ENCODE assay signal across 1 cellular context in genomic region chr20:58389968-58390658, GRCh38.
A peak's percentile ranks its signal among the peaks of the same experiment; 100 is the strongest.
TF ChIP-seq lines count a peak whose summit lies in the region.

No MANE protein-coding gene starts in this region.

TF ChIP-seq in K562, 482 proteins besides CTCF, POLR2A, EP300 and RAD21 (continued from another document and continues in another):
- TF ChIP-seq GABPB1 (CRISPR knock-in tag; IDR thresholded peaks at IDR 0.05) (no peak), NR2F6 (CRISPR knock-in tag; IDR thresholded peaks at IDR 0.05) (no peak), ZNF280B (CRISPR knock-in tag; IDR thresholded peaks at IDR 0.05) (no peak), BRD9 (IDR thresholded peaks at IDR 0.05; ENCODE audit: low read depth, partially characterized antibody) (peak; percentile 37), RBM17 (IDR thresholded peaks at IDR 0.05; ENCODE audit: borderline replicate concordance, low read depth, low read length) (no peak), ZNF717 (CRISPR knock-in tag; IDR thresholded peaks at IDR 0.05) (no peak), MAFF (IDR thresholded peaks at IDR 0.05; ENCODE audit: low read length) (no peak), FOXO4 (CRISPR knock-in tag; IDR thresholded peaks at IDR 0.05) (no peak), NFYB (IDR thresholded peaks at IDR 0.05; ENCODE audit: extremely low read depth, insufficient read length) (no peak), ZKSCAN1 (IDR thresholded peaks at IDR 0.05; ENCODE audit: low read depth, low read length) (no peak), GMEB1 (CRISPR knock-in tag; IDR thresholded peaks at IDR 0.05) (no peak), RNF2 (IDR thresholded peaks at IDR 0.05) (peak; percentile 60; the same call in 1 of the 2 replicates), ZNF57 (CRISPR knock-in tag; IDR thresholded peaks at IDR 0.05) (no peak), PHF20 (IDR thresholded peaks at IDR 0.05; ENCODE audit: partially characterized antibody) (no peak), KLF1 (tag; IDR thresholded peaks at IDR 0.05) (no peak), ZNF79 (CRISPR knock-in tag; IDR thresholded peaks at IDR 0.05; ENCODE audit: low read depth) (no peak), HMG20B (CRISPR knock-in tag; IDR thresholded peaks at IDR 0.05) (no peak), ZNF24 (IDR thresholded peaks at IDR 0.05) (0 out of 2 replicates have a peak, but pooled peaks have one; percentile 46), FOSL1 (tag; conservative IDR thresholded peaks at IDR 0.05) (0 out of 2 replicates have a peak, but pooled peaks have one; percentile 46), SREBF2 (CRISPR knock-in tag; IDR thresholded peaks at IDR 0.05) (no peak), E2F8 (IDR thresholded peaks at IDR 0.05; ENCODE audit: low read depth, partially characterized antibody) (no peak), HMG20A (CRISPR knock-in tag; conservative IDR thresholded peaks at IDR 0.05) (no peak), ZNF175 (CRISPR knock-in tag; IDR thresholded peaks at IDR 0.05; ENCODE audit: low read depth) (no peak), TCF7 (IDR thresholded peaks at IDR 0.05; ENCODE audit: borderline replicate concordance) (no peak), ZNF212 (CRISPR knock-in tag; IDR thresholded peaks at IDR 0.05) (no peak), MYC (IDR thresholded peaks at IDR 0.05; ENCODE audit: low read depth, low read length) (peak; percentile 80), MYC (CRISPR knock-in tag; IDR thresholded peaks at IDR 0.05; ENCODE audit: borderline replicate concordance, low read depth) (no peak), CTBP1 (IDR thresholded peaks at IDR 0.05; ENCODE audit: borderline replicate concordance) (peak; percentile 94), ETS2 (tag; IDR thresholded peaks at IDR 0.05; ENCODE audit: borderline replicate concordance, poor library complexity, severe bottlenecking) (no peak), HCFC1 (IDR thresholded peaks at IDR 0.05; ENCODE audit: low read depth, low read length) (no peak), ZNF143 (CRISPR knock-in tag; IDR thresholded peaks at IDR 0.05) (no peak), ZNF77 (CRISPR knock-in tag; IDR thresholded peaks at IDR 0.05) (no peak), CLOCK (CRISPR knock-in tag; IDR thresholded peaks at IDR 0.05; ENCODE audit: borderline replicate concordance) (no peak), TCF7L2 (IDR thresholded peaks at IDR 0.05; ENCODE audit: low read depth, low read length) (0 out of 2 replicates have a peak, but pooled peaks have one; percentile 36), ZNF586 (CRISPR knock-in tag; conservative IDR thresholded peaks at IDR 0.05) (no peak), ZNF830 (CRISPR knock-in tag; IDR thresholded peaks at IDR 0.05) (no peak), FOXK2 (conservative IDR thresholded peaks at IDR 0.05 in 1 of 2, IDR thresholded peaks at IDR 0.05 in 1 of 2; ENCODE audit: low read depth in 2 of 2) (peak in 1 of 2 experiments; percentile 48; a peak in 1 of 4 replicates), MCM3 (IDR thresholded peaks at IDR 0.05) (no peak), SMARCC2 (IDR thresholded peaks at IDR 0.05; ENCODE audit: low read depth) (peak; percentile 75; the same call in 1 of the 2 replicates), ZBTB43 (CRISPR knock-in tag; IDR thresholded peaks at IDR 0.05) (peak; percentile 47; the same call in 1 of the 2 replicates), TEAD4 (IDR thresholded peaks at IDR 0.05; ENCODE audit: low read length) (peak; percentile 86), TEAD4 (CRISPR knock-in tag; IDR thresholded peaks at IDR 0.05; ENCODE audit: borderline replicate concordance) (no peak), ELF1 (tag; IDR thresholded peaks at IDR 0.05) (no peak), NBN (IDR thresholded peaks at IDR 0.05; ENCODE audit: low read depth) (peak; percentile 87), HBP1 (CRISPR knock-in tag; IDR thresholded peaks at IDR 0.05) (no peak), CREM (IDR thresholded peaks at IDR 0.05; ENCODE audit: low read depth) (peak; percentile 86), FOXJ2 (tag; IDR thresholded peaks at IDR 0.05) (no peak), CBX5 (IDR thresholded peaks at IDR 0.05; ENCODE audit: borderline replicate concordance, low read depth) (0 out of 2 replicates have a peak, but pooled peaks have one; percentile 59), MTA2 (IDR thresholded peaks at IDR 0.05; ENCODE audit: low read depth) (peak; percentile 74), FOS (IDR thresholded peaks at IDR 0.05; ENCODE audit: extremely low read depth, insufficient read length) (no peak), ETV5 (CRISPR knock-in tag; IDR thresholded peaks at IDR 0.05; ENCODE audit: low read depth) (no peak), ZNF780A (CRISPR knock-in tag; IDR thresholded peaks at IDR 0.05) (no peak), HDAC8 (tag; IDR thresholded peaks at IDR 0.05) (no peak), ZNF280A (IDR thresholded peaks at IDR 0.05; ENCODE audit: low read depth, partially characterized antibody) (peak; percentile 51), MTA1 (IDR thresholded peaks at IDR 0.05; ENCODE audit: borderline replicate concordance) (peak; percentile 74; the same call in 1 of the 2 replicates), MLLT1 (IDR thresholded peaks at IDR 0.05) (peak in 1 of 2 experiments; percentile 64; a peak in 1 of 4 replicates), ZNF3 (CRISPR knock-in tag; IDR thresholded peaks at IDR 0.05) (no peak), ZNF707 (CRISPR knock-in tag; conservative IDR thresholded peaks at IDR 0.05) (no peak)
